Comparison of ENCODE assay signal across 8 cellular contexts in the genomic region with DNA sequence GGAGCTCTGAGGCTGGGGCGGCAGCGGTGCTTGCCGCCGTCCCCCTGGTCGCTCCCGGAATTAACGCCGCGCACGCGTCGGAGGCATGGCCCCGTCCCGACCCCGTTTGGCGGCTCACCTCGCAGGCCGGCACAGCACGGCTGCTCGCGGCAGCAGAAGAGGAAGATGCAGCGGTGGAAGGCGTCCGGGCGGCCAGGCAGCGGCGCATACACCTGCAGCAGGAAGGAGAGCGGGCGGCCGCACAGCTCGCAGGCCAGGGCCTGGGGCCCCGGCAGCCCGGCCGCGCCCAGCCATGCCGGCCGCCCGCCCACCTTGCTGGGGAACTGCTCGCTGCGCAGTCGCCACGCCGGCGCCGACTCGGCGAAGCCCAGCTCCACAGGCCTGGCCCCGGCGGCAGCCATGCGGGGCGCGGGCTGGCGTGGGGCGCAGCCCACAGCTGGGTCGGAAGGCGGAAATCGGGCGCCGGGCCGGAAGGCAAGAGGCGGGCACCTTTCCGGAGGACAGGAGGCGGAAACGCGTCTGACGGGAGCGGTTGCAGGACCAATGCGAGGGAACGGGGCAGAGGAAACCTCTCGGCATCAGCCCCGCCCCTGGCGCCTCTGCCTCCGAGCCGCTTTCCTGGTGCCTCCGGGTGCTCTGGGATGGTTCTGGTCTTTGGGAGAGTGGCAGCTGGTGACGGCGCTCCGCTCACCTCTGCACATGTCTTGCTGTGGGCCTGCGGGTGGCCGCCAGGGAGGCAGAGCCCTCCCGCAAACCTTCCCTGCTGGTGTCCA. TPM values are rescaled to one million over a fixed set of nuclear protein-coding genes. Genes with fewer than 3 reads are reported as not detected.
A peak's percentile ranks its signal among the peaks of the same experiment; 100 is the strongest.
DNase-seq lines count a peak whose midpoint lies in the region; ATAC-seq lines count a peak whose summit lies in the region.

Gene PDCD2, minus strand, starts transcription at position 457 of the 773 bp plus-strand sequence. Its CDS starts 56 bp downstream, at position 401.

- peak within 1 kb of the TSS; percentile 98 for H3K18ac ChIP-seq in mesenchymal stem cell (ENCODE audit: low read depth in 1 of 2, low read length in 2 of 2)

- under 1% methylated on average over 71 of the region's 81 CpGs for WGBS in mesenchymal stem cell

- H3K27me3 Mint-ChIP-seq in effector memory CD8-positive, alpha-beta T cell = peaks cover 0 to 7% of the 10 kb centered on the region in 2 donors

- H3K9me3 Mint-ChIP-seq in effector memory CD8-positive, alpha-beta T cell = no peaks in the 10 kb centered on the region

- H2AFZ ChIP-seq in mesenchymal stem cell (ENCODE audit: low read depth, low read length) = peak within 1 kb of the TSS; percentile 94

- H3K36me3 Mint-ChIP-seq in effector memory CD8-positive, alpha-beta T cell (ENCODE audit: insufficient read depth) = peaks cover 30% of the 10 kb centered on the region

- peaks cover 10 to 37% of the 10 kb centered on the region in 2 experiments for H3K36me3 ChIP-seq in mesenchymal stem cell (ENCODE audit: control insufficient read depth in 1 of 2, insufficient read depth in 2 of 2, low read depth in 1 of 2, low read length in 2 of 2)

- peak within 1 kb of the TSS in 1 of 2 experiments; percentile 66 for H2BK12ac ChIP-seq in mesenchymal stem cell (ENCODE audit: low read length in 2 of 2)

- H3K4me3 Mint-ChIP-seq in effector memory CD8-positive, alpha-beta T cell = peak within 1 kb of the TSS; percentile 97 to 98

- DNase-seq in COLO668 (lab: John Stamatoyannopoulos, UW; ENCODE audit: unreplicated experiment) (peak; percentile 91), HT1080 (ENCODE audit: low read depth) (peak; percentile 90), NOMO-1 (lab: John Stamatoyannopoulos, UW; ENCODE audit: unreplicated experiment in 2 of 2) (peak; percentile 93 to 94), mesenchymal stem cell (peak; percentile 93)
- peak; percentile 85 to 88 for DNase-seq in activated CD8-positive, alpha-beta memory T cell treated with anti-CD3 and anti-CD28 coated beads for 4 hours (ENCODE audit: low read depth in 2 of 2)
- peak; percentile 87 to 88 (median 88) for DNase-seq in effector memory CD8-positive, alpha-beta T cell
- peak; percentile 86 for DNase-seq in stimulated activated CD8-positive, alpha-beta memory T cell treated with anti-CD3 and anti-CD28 coated beads, Interleukin-12 subunit alpha, Interleukin-12 subunit beta, amount 100 ng/mL, for 4 hours (ENCODE audit: low read depth)

- H2BK120ac ChIP-seq in mesenchymal stem cell (ENCODE audit: low read depth, low read length) = no peak within 1 kb of the TSS

- peak within 1 kb of the TSS; percentile 97 to 98 for H3K27ac Mint-ChIP-seq in effector memory CD8-positive, alpha-beta T cell

- H4K8ac ChIP-seq in mesenchymal stem cell (ENCODE audit: low read length) = peak within 1 kb of the TSS; percentile 97

- peak within 1 kb of the TSS; percentile 70 to 98 for H3K4ac ChIP-seq in mesenchymal stem cell (ENCODE audit: low read depth in 1 of 2, low read length in 2 of 2)

- H3K4me1 Mint-ChIP-seq in effector memory CD8-positive, alpha-beta T cell (ENCODE audit: low read depth in 2 of 2) = peaks cover 16 to 33% of the 10 kb centered on the region in 2 donors

- H3K4me1 ChIP-seq in mesenchymal stem cell (ENCODE audit: control insufficient read depth, insufficient read depth, low read depth, low read length) = peaks cover 2% of the 10 kb centered on the region

- peak within 1 kb of the TSS; percentile 92 for H3K9ac ChIP-seq in mesenchymal stem cell (ENCODE audit: low read length)

- H3K23ac ChIP-seq in mesenchymal stem cell (ENCODE audit: low read length in 2 of 2) = peak within 1 kb of the TSS in 1 of 2 experiments; percentile 77

- H2AK5ac ChIP-seq in mesenchymal stem cell (ENCODE audit: low read length, severe bottlenecking) = no peak within 1 kb of the TSS

- peak within 1 kb of the TSS; percentile 87 for H3K4me2 ChIP-seq in mesenchymal stem cell (ENCODE audit: low read length, poor library complexity, severe bottlenecking)

- H3K14ac ChIP-seq in mesenchymal stem cell (ENCODE audit: low read length in 2 of 2) = peak within 1 kb of the TSS in 1 of 2 experiments; percentile 99

- peak within 1 kb of the TSS; percentile 96 for H4K91ac ChIP-seq in mesenchymal stem cell (ENCODE audit: low read length)

- H2BK15ac ChIP-seq in mesenchymal stem cell (ENCODE audit: low read depth, poor library complexity, severe bottlenecking) = no peak within 1 kb of the TSS

- peak within 1 kb of the TSS; percentile 58 for H2BK5ac ChIP-seq in mesenchymal stem cell (ENCODE audit: low read depth, low read length, poor library complexity, severe bottlenecking)

- H3K27me3 ChIP-seq in mesenchymal stem cell (ENCODE audit: control insufficient read depth in 1 of 2, insufficient read depth in 1 of 2, low read length in 2 of 2) = no peaks in the 10 kb centered on the region

- peak; percentile 96 for ATAC-seq in GM21360 (IDR thresholded peaks at IDR 0.05; ENCODE audit: unreplicated experiment)
- ATAC-seq in effector memory CD8-positive, alpha-beta T cell (replicated peaks) = peak; percentile 94

- H3K79me1 ChIP-seq in mesenchymal stem cell (replicated peaks; ENCODE audit: low read length, poor library complexity, severe bottlenecking) = peaks cover 15% of the 10 kb centered on the region

- H3K9me3 ChIP-seq in mesenchymal stem cell (ENCODE audit: control insufficient read depth, low read length) = no peaks in the 10 kb centered on the region

- H3K27ac ChIP-seq in mesenchymal stem cell (ENCODE audit: low read length, poor library complexity, severe bottlenecking) = peak within 1 kb of the TSS; percentile 61

- H3K4me3 ChIP-seq in mesenchymal stem cell (ENCODE audit: insufficient read depth in 1 of 2, low read depth in 1 of 2, low read length in 2 of 2) = peak within 1 kb of the TSS; percentile 91 to 100

RNA-seq across cellular contexts. Expression of gene PDCD2, which starts in this region (rescaled TPM):
- total RNA-seq in HT1080 (2014; rRNA removed; shearing (Covaris generic)) = 261 and 272 TPM in 2 replicates
- 223 and 239 TPM in 2 replicates for polyA plus RNA-seq in HT1080 (2015; cell fraction: cytosol; rRNA removed)
- 139 and 142 TPM in 2 replicates for polyA plus RNA-seq in HT1080 (2015; cell fraction: nucleus; rRNA removed)
- polyA plus RNA-seq in mesenchymal stem cell (2013, experiment 1 of 2) = 48.7 TPM
- 49.7 TPM for polyA plus RNA-seq in mesenchymal stem cell (2013, experiment 2 of 2)

Comparison
In these comparisons a context has a peak if more than half of its experiments do, and no peak if none do; other contexts are left out.
1. Peak in every context shown above with its lines: DNase-seq, ATAC-seq, H3K4me3 ChIP-seq and H3K27ac ChIP-seq.